In genomic region chr5:135481908-135482307, GRCh38 we compare ENCODE assay signal across 1 cellular context.
TF ChIP-seq lines count a peak whose summit lies in the region.

No MANE protein-coding gene starts in this region.

TF ChIP-seq in HepG2, 621 proteins besides CTCF, POLR2A, EP300 and RAD21 (continued from another document):
- TF ChIP-seq ZNF646 (CRISPR knock-in tag; IDR thresholded peaks at IDR 0.05) (peak; percentile 72), PRDM4 (CRISPR knock-in tag; IDR thresholded peaks at IDR 0.05; ENCODE audit: borderline replicate concordance) (no peak), NONO (IDR thresholded peaks at IDR 0.05) (no peak), NONO (CRISPR knock-in tag; conservative IDR thresholded peaks at IDR 0.05) (peak; percentile 24; the same call in 1 of the 2 replicates), MNT (IDR thresholded peaks at IDR 0.05) (peak; percentile 2; the same call in 1 of the 2 replicates), ZNF780A (CRISPR knock-in tag; IDR thresholded peaks at IDR 0.05) (0 out of 2 replicates have a peak, but pooled peaks have one; percentile 60), MXD1 (CRISPR knock-in tag; IDR thresholded peaks at IDR 0.05) (0 out of 2 replicates have a peak, but pooled peaks have one; percentile 19), ZSCAN22 (CRISPR knock-in tag; IDR thresholded peaks at IDR 0.05) (no peak), PAWR (CRISPR knock-in tag; IDR thresholded peaks at IDR 0.05; ENCODE audit: borderline replicate concordance) (no peak), SOX5 (CRISPR knock-in tag; IDR thresholded peaks at IDR 0.05; ENCODE audit: borderline replicate concordance) (no peak), TSC22D2 (CRISPR knock-in tag; IDR thresholded peaks at IDR 0.05; ENCODE audit: borderline replicate concordance) (no peak), FOXA1 (IDR thresholded peaks at IDR 0.05) (0 out of 2 replicates have a peak, but pooled peaks have one; percentile 18), FOXA1 (CRISPR knock-in tag; IDR thresholded peaks at IDR 0.05) (no peak), ZNF737 (CRISPR knock-in tag; IDR thresholded peaks at IDR 0.05; ENCODE audit: borderline replicate concordance) (no peak), ZNF550 (CRISPR knock-in tag; IDR thresholded peaks at IDR 0.05; ENCODE audit: borderline replicate concordance) (no peak), PTBP1 (IDR thresholded peaks at IDR 0.05; ENCODE audit: low read depth, low read length, poor library complexity, severe bottlenecking) (no peak)
- TF ChIP-seq, protein P1, sequence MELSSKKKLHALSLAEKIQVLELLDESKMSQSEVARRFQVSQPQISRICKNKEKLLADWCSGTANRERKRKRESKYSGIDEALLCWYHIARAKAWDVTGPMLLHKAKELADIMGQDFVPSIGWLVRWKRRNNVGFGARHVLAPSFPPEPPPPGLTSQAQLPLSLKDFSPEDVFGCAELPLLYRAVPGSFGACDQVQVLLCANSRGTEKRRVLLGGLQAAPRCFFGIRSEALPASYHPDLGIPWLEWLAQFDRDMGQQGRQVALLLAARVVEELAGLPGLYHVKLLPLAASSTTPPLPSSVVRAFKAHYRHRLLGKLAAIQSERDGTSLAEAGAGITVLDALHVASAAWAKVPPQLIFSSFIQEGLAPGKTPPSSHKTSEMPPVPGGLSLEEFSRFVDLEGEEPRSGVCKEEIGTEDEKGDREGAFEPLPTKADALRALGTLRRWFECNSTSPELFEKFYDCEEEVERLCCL (CRISPR knock-in tag; IDR thresholded peaks at IDR 0.05; ENCODE audit: borderline replicate concordance): no peak
- TF ChIP-seq, protein P2, sequence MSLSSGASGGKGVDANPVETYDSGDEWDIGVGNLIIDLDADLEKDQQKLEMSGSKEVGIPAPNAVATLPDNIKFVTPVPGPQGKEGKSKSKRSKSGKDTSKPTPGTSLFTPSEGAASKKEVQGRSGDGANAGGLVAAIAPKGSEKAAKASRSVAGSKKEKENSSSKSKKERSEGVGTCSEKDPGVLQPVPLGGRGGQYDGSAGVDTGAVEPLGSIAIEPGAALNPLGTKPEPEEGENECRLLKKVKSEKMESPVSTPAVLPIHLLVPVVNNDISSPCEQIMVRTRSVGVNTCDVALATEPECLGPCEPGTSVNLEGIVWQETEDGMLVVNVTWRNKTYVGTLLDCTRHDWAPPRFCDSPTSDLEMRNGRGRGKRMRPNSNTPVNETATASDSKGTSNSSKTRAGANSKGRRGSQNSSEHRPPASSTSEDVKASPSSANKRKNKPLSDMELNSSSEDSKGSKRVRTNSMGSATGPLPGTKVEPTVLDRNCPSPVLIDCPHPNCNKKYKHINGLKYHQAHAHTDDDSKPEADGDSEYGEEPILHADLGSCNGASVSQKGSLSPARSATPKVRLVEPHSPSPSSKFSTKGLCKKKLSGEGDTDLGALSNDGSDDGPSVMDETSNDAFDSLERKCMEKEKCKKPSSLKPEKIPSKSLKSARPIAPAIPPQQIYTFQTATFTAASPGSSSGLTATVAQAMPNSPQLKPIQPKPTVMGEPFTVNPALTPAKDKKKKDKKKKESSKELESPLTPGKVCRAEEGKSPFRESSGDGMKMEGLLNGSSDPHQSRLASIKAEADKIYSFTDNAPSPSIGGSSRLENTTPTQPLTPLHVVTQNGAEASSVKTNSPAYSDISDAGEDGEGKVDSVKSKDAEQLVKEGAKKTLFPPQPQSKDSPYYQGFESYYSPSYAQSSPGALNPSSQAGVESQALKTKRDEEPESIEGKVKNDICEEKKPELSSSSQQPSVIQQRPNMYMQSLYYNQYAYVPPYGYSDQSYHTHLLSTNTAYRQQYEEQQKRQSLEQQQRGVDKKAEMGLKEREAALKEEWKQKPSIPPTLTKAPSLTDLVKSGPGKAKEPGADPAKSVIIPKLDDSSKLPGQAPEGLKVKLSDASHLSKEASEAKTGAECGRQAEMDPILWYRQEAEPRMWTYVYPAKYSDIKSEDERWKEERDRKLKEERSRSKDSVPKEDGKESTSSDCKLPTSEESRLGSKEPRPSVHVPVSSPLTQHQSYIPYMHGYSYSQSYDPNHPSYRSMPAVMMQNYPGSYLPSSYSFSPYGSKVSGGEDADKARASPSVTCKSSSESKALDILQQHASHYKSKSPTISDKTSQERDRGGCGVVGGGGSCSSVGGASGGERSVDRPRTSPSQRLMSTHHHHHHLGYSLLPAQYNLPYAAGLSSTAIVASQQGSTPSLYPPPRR (CRISPR knock-in tag; IDR thresholded peaks at IDR 0.05; ENCODE audit: borderline replicate concordance): no peak
